ENCODE assay signal across 12 cellular contexts in genomic region chr17:76957600-76958464, GRCh38.
DNase-seq lines count a peak whose midpoint lies in the region; ATAC-seq, FAIRE-seq and TF ChIP-seq lines count a peak whose summit lies in the region.
"Had no signal": no experiment of that assay in that cellular context is flagged by ENCODE, and none has a peak within 500 bp of the region (broad histone marks: within the 10 kb centered on the region; RNA-seq: fewer than 3 reads in every experiment).

No MANE protein-coding gene starts in this region.

- DNase-seq in AG10803 (ENCODE audit: low read depth) (peak; percentile 9), HepG2 (ENCODE audit: low spot score) (no peak), BE2C (no peak)
- DNase-seq in stimulated activated naive CD4-positive, alpha-beta T cell (lab: John Stamatoyannopoulos, UW): no peak
- no peak for DNase-seq in activated naive CD8-positive, alpha-beta T cell treated with anti-CD3 and anti-CD28 coated beads, Interleukin-2, amount 50 U/mL, for 24 hours
- DNase-seq: AML-193, NCI-H187 treated with DMSO at 0.1 percent for 48 hours had no signal

- no peaks in the 10 kb centered on the region for H3K79me2 ChIP-seq in HepG2 (ENCODE audit: insufficient read depth, low read length)

- H2AFZ ChIP-seq in HepG2 (ENCODE audit: low read length): no peak overlapping the region

- no peak overlapping the region for H3K27ac ChIP-seq in HepG2 (ENCODE audit: extremely low read length, insufficient read depth, low read length)

- ATAC-seq in activated T-helper 17 cell treated with anti-CD3 and anti-CD28 coated beads, Interleukin-2, amount 50 U/mL, for 72 hours (replicated peaks): no peak
- ATAC-seq in HepG2: peak; percentile 34; the same call in 2 of the 3 replicates
- ATAC-seq in GM18861 (IDR thresholded peaks at IDR 0.05; ENCODE audit: unreplicated experiment): no peak
- ATAC-seq in activated naive CD8-positive, alpha-beta T cell treated with anti-CD3 and anti-CD28 coated beads, Interleukin-2, amount 50 U/mL, for 24 hours: no peak
- ATAC-seq: mucosa of descending colon, Panc1 had no signal

- intact Hi-C loops in HepG2 (cut with micrococcal nuclease; ENCODE audit: unreplicated experiment): no loop called here

- H3K27me3 Mint-ChIP-seq in IgD-negative memory B cell: peaks cover 24% of the 10 kb centered on the region
- H3K27me3 Mint-ChIP-seq in activated T-helper 17 cell treated with anti-CD3 and anti-CD28 coated beads, Interleukin-2, amount 50 U/mL, for 72 hours: no peaks in the 10 kb centered on the region
- no peaks in the 10 kb centered on the region for H3K27me3 Mint-ChIP-seq in activated naive CD8-positive, alpha-beta T cell treated with anti-CD3 and anti-CD28 coated beads, Interleukin-2, amount 50 U/mL, for 24 hours

- TF ChIP-seq POLR2A in HepG2 (IDR thresholded peaks at IDR 0.05; ENCODE audit: insufficient read depth in 1 of 2, low read depth in 2 of 2, low read length in 2 of 2): no peak

- POLR2A ChIA-PET in HepG2 (lab: Yijun Ruan, JAX): no interaction called here

- in situ Hi-C loops in HepG2 (cut with HindIII; ENCODE audit: extremely low pct_ligation_motif_present, low pct_unique_long_range_greater_than_20kb): no loop called here

- WGBS in HepG2 (ENCODE audit: low lambda C conversion rate): 34% methylated on average over 26 of the region's 29 CpGs

- H3K9ac ChIP-seq in HepG2 (ENCODE audit: insufficient read depth, low read depth, low read length): no peak overlapping the region

- peak overlapping the region; percentile 44 to 93 (median 77) for H3K4me3 Mint-ChIP-seq in IgD-negative memory B cell
- H3K4me3 Mint-ChIP-seq in activated T-helper 17 cell treated with anti-CD3 and anti-CD28 coated beads, Interleukin-2, amount 50 U/mL, for 72 hours: no peak overlapping the region
- no peak overlapping the region for H3K4me3 Mint-ChIP-seq in activated naive CD8-positive, alpha-beta T cell treated with anti-CD3 and anti-CD28 coated beads, Interleukin-2, amount 50 U/mL, for 24 hours

- H4K20me1 ChIP-seq in HepG2 (ENCODE audit: insufficient read depth, low read length): no peaks in the 10 kb centered on the region

- peaks cover 0 to 1% (median 1%) of the 10 kb centered on the region in 3 donors for H3K9me3 Mint-ChIP-seq in IgD-negative memory B cell
- H3K9me3 Mint-ChIP-seq in activated T-helper 17 cell treated with anti-CD3 and anti-CD28 coated beads, Interleukin-2, amount 50 U/mL, for 72 hours: no peaks in the 10 kb centered on the region
- no peaks in the 10 kb centered on the region for H3K9me3 Mint-ChIP-seq in activated naive CD8-positive, alpha-beta T cell treated with anti-CD3 and anti-CD28 coated beads, Interleukin-2, amount 50 U/mL, for 24 hours

- H3K9me3 ChIP-seq in HepG2 (ENCODE audit: low read length) (no peaks in the 10 kb centered on the region), BE2C (no peaks in the 10 kb centered on the region)
- H3K9me3 ChIP-seq: mucosa of descending colon had no signal

- H3K36me3 Mint-ChIP-seq in IgD-negative memory B cell: no peaks in the 10 kb centered on the region
- no peaks in the 10 kb centered on the region for H3K36me3 Mint-ChIP-seq in activated T-helper 17 cell treated with anti-CD3 and anti-CD28 coated beads, Interleukin-2, amount 50 U/mL, for 72 hours (ENCODE audit: low read depth)
- H3K36me3 Mint-ChIP-seq in activated naive CD8-positive, alpha-beta T cell treated with anti-CD3 and anti-CD28 coated beads, Interleukin-2, amount 50 U/mL, for 24 hours (ENCODE audit: low read depth): no peaks in the 10 kb centered on the region

- H3K4me3 ChIP-seq in AG10803 (ENCODE audit: low read length) (no peak overlapping the region), HepG2 (replicated peaks in 1 of 3; ENCODE audit: insufficient read depth in 1 of 3, low read depth in 2 of 3, low read length in 3 of 3) (no peak overlapping the region), BE2C (ENCODE audit: low read depth, low read length) (no peak overlapping the region)
- H3K4me3 ChIP-seq: mucosa of descending colon had no signal

- H3K4me1 ChIP-seq in HepG2 (ENCODE audit: insufficient read depth, low read length): no peaks in the 10 kb centered on the region; the same call in 1 of the 2 replicates
- H3K4me1 ChIP-seq in BE2C: no peaks in the 10 kb centered on the region

- BruUV-seq in HepG2 (replicated peaks; lab: Mats Ljungman, UMichigan): no TSS peak

- no peak for TF ChIP-seq RAD21 in HepG2 (CRISPR knock-in tag; IDR thresholded peaks at IDR 0.05)

- FAIRE-seq in HepG2 (lab: Jason Lieb, UNC): no peak

- H3K36me3 ChIP-seq in HepG2 (replicated peaks in 1 of 2; ENCODE audit: control insufficient read depth in 1 of 2, insufficient read depth in 2 of 2, low read length in 2 of 2) (no peaks in the 10 kb centered on the region), BE2C (no peaks in the 10 kb centered on the region)

- no peak overlapping the region for H3K4me2 ChIP-seq in HepG2 (ENCODE audit: low read depth, low read length)

- H3K27me3 ChIP-seq in HepG2 (ENCODE audit: control insufficient read depth in 1 of 2, insufficient read depth in 2 of 2, low read length in 2 of 2) (peaks cover 22 to 88% of the 10 kb centered on the region in 2 experiments), BE2C (no peaks in the 10 kb centered on the region)

- H3K4me1 Mint-ChIP-seq in IgD-negative memory B cell: peaks cover 11 to 23% (median 18%) of the 10 kb centered on the region in 3 donors
- H3K4me1 Mint-ChIP-seq in activated T-helper 17 cell treated with anti-CD3 and anti-CD28 coated beads, Interleukin-2, amount 50 U/mL, for 72 hours: no peaks in the 10 kb centered on the region
- H3K4me1 Mint-ChIP-seq in activated naive CD8-positive, alpha-beta T cell treated with anti-CD3 and anti-CD28 coated beads, Interleukin-2, amount 50 U/mL, for 24 hours: no peaks in the 10 kb centered on the region

- peak overlapping the region in 2 of 3 donors; percentile 51 to 68 for H3K27ac Mint-ChIP-seq in IgD-negative memory B cell
- H3K27ac Mint-ChIP-seq in activated T-helper 17 cell treated with anti-CD3 and anti-CD28 coated beads, Interleukin-2, amount 50 U/mL, for 72 hours: peak overlapping the region; percentile 19
- H3K27ac Mint-ChIP-seq in activated naive CD8-positive, alpha-beta T cell treated with anti-CD3 and anti-CD28 coated beads, Interleukin-2, amount 50 U/mL, for 24 hours: no peak overlapping the region

- TF ChIP-seq CTCF in AG10803 (conservative IDR thresholded peaks at IDR 0.05; ENCODE audit: low read length) (no peak), HepG2 (CRISPR knock-in tag; IDR thresholded peaks at IDR 0.05) (no peak), BE2C (IDR thresholded peaks at IDR 0.05; ENCODE audit: low read depth, low read length) (no peak)

- CTCF ChIA-PET in HepG2 (lab: Yijun Ruan, JAX; ENCODE audit: low intra/inter-chr PET ratio, low total read pairs): no interaction called here

- TF ChIP-seq EP300 in HepG2 (IDR thresholded peaks at IDR 0.05; ENCODE audit: low read depth in 2 of 2, low read length in 2 of 2) (no peak), HepG2 (CRISPR knock-in tag; IDR thresholded peaks at IDR 0.05; ENCODE audit: borderline replicate concordance) (no peak)

TF ChIP-seq in HepG2, 621 proteins besides CTCF, POLR2A, EP300 and RAD21 (continues in another document):
- TF ChIP-seq DZIP1 (CRISPR knock-in tag; IDR thresholded peaks at IDR 0.05) (no peak), TEAD2 (CRISPR knock-in tag; IDR thresholded peaks at IDR 0.05) (no peak), GABPB1 (CRISPR knock-in tag; IDR thresholded peaks at IDR 0.05) (no peak), SMC3 (IDR thresholded peaks at IDR 0.05; ENCODE audit: low read length) (no peak), KLF9 (CRISPR knock-in tag; IDR thresholded peaks at IDR 0.05; ENCODE audit: low read depth) (no peak), SP1 (IDR thresholded peaks at IDR 0.05) (no peak), SP1 (CRISPR knock-in tag; IDR thresholded peaks at IDR 0.05) (no peak), PREB (CRISPR knock-in tag; IDR thresholded peaks at IDR 0.05) (no peak), HDAC6 (IDR thresholded peaks at IDR 0.05; ENCODE audit: low read depth, low read length) (no peak), FIP1L1 (IDR thresholded peaks at IDR 0.05; ENCODE audit: borderline replicate concordance, insufficient read depth, low read depth, low read length) (no peak), ZNF414 (CRISPR knock-in tag; IDR thresholded peaks at IDR 0.05) (no peak), ZNF180 (CRISPR knock-in tag; IDR thresholded peaks at IDR 0.05; ENCODE audit: borderline replicate concordance, low read depth) (no peak)

Comparison
In these comparisons a context has a peak if more than half of its experiments do, and no peak if none do; other contexts are left out.
1. H3K4me3 Mint-ChIP-seq: peak in IgD-negative memory B cell (4 of 4); none in activated T-helper 17 cell treated with anti-CD3 and anti-CD28 coated beads, Interleukin-2, amount 50 U/mL, for 72 hours (single experiment) and activated naive CD8-positive, alpha-beta T cell treated with anti-CD3 and anti-CD28 coated beads, Interleukin-2, amount 50 U/mL, for 24 hours (single experiment).